8 cellular contexts compared by ENCODE assay signal in genomic region chr5:95961617-95962474, GRCh38. TPM values are rescaled to one million over a fixed set of nuclear protein-coding genes. Genes with fewer than 3 reads are reported as not detected.
DNase-seq lines count a peak whose midpoint lies in the region; ATAC-seq and TF ChIP-seq lines count a peak whose summit lies in the region.

Gene ELL2 (minus strand): TSS chr5:95961851. CDS start chr5:95961721, 130 bp downstream.

- DNase-seq in GM03348 (ENCODE audit: low spot score) (peak; percentile 98), HAP-1 (ENCODE audit: low spot score in 2 of 2) (peak; percentile 93 to 98), MM.1S (peak; percentile 98), germinal center (ENCODE audit: low spot score) (peak; percentile 95)

- H4K20me1 ChIP-seq in MM.1S (ENCODE audit: insufficient read depth, low read length) = no peaks in the 10 kb centered on the region

- H3K9ac ChIP-seq in MM.1S (ENCODE audit: low read length) = peak within 1 kb of the TSS; percentile 91

- in situ Hi-C loops in HAP-1 (cut with MboI; ENCODE audit: low sequenced_read_pairs) = loop anchor here (10.0 kb wide), 1 partner anchor 107 kb away; no protein-coding TSS in a partner anchor

- H3K9me3 ChIP-seq in HAP-1 = no peaks in the 10 kb centered on the region
- H3K9me3 ChIP-seq in MM.1S (replicated peaks; ENCODE audit: insufficient read depth, low read length) = no peaks in the 10 kb centered on the region
- no peaks in the 10 kb centered on the region for H3K9me3 ChIP-seq in neutrophil

- H3K4me1 ChIP-seq in HAP-1 = peaks cover 26% of the 10 kb centered on the region
- peaks cover 24% of the 10 kb centered on the region for H3K4me1 ChIP-seq in MM.1S (ENCODE audit: low read length)
- peaks cover 41 to 45% of the 10 kb centered on the region in 2 experiments for H3K4me1 ChIP-seq in neutrophil (ENCODE audit: control insufficient read depth in 1 of 2, insufficient read depth in 1 of 2, low read depth in 1 of 2, low read length in 1 of 2)

- H3K4me3 ChIP-seq in HAP-1 (peak within 1 kb of the TSS; percentile 87), MM.1S (ENCODE audit: low read length) (peak within 1 kb of the TSS; percentile 96), neutrophil (ENCODE audit: low read depth in 1 of 2, low read length in 1 of 2) (peak within 1 kb of the TSS; percentile 89 to 98)

- no peaks in the 10 kb centered on the region for H3F3A ChIP-seq in MM.1S (ENCODE audit: insufficient read depth, low read length)

- H3K27me3 ChIP-seq in HAP-1 (ENCODE audit: low read depth) = no peaks in the 10 kb centered on the region
- no peaks in the 10 kb centered on the region for H3K27me3 ChIP-seq in MM.1S (replicated peaks; ENCODE audit: insufficient read depth, low read length)
- no peaks in the 10 kb centered on the region for H3K27me3 ChIP-seq in neutrophil

- peak within 1 kb of the TSS; percentile 88 for H3K4me2 ChIP-seq in MM.1S (ENCODE audit: low read depth, low read length)

- H3K9me2 ChIP-seq in MM.1S (replicated peaks; ENCODE audit: insufficient read depth, low read length) = no peaks in the 10 kb centered on the region

- H3K4me1 Mint-ChIP-seq in activated naive CD4-positive, alpha-beta T cell treated with anti-CD3 and anti-CD28 coated beads, Interleukin-2, amount 50 U/mL, for 24 hours = peaks cover 48% of the 10 kb centered on the region

- TF ChIP-seq CTCF in MM.1S (IDR thresholded peaks at IDR 0.05; ENCODE audit: low read length) (no peak), neutrophil (IDR thresholded peaks at IDR 0.05) (no peak), subcutaneous adipose tissue (IDR thresholded peaks at IDR 0.05; ENCODE audit: low read depth) (no peak)

- H3K27ac ChIP-seq in MM.1S (ENCODE audit: low read length) = peak within 1 kb of the TSS; percentile 73
- H3K27ac ChIP-seq in neutrophil = peak within 1 kb of the TSS; percentile 99

- H3K27ac Mint-ChIP-seq in activated naive CD4-positive, alpha-beta T cell treated with anti-CD3 and anti-CD28 coated beads, Interleukin-2, amount 50 U/mL, for 24 hours = peak within 1 kb of the TSS; percentile 97

- H3K9me3 Mint-ChIP-seq in activated naive CD4-positive, alpha-beta T cell treated with anti-CD3 and anti-CD28 coated beads, Interleukin-2, amount 50 U/mL, for 24 hours = no peaks in the 10 kb centered on the region

- H2AFZ ChIP-seq in MM.1S (ENCODE audit: low read length) = peak within 1 kb of the TSS; percentile 96

- peak; percentile 86 for ATAC-seq in SK-N-SH treated with all-trans-retinoic acid at 6 μM for 48 hours

- peak within 1 kb of the TSS; percentile 98 for H3K4me3 Mint-ChIP-seq in activated naive CD4-positive, alpha-beta T cell treated with anti-CD3 and anti-CD28 coated beads, Interleukin-2, amount 50 U/mL, for 24 hours

- H3K79me2 ChIP-seq in MM.1S (ENCODE audit: low read length) = peaks cover 43% of the 10 kb centered on the region

- no peaks in the 10 kb centered on the region for H3K36me3 Mint-ChIP-seq in activated naive CD4-positive, alpha-beta T cell treated with anti-CD3 and anti-CD28 coated beads, Interleukin-2, amount 50 U/mL, for 24 hours

- H3K27me3 Mint-ChIP-seq in activated naive CD4-positive, alpha-beta T cell treated with anti-CD3 and anti-CD28 coated beads, Interleukin-2, amount 50 U/mL, for 24 hours = no peaks in the 10 kb centered on the region

- H3K36me3 ChIP-seq in HAP-1 (replicated peaks) (no peaks in the 10 kb centered on the region), MM.1S (replicated peaks; ENCODE audit: insufficient read depth, low read length) (no peaks in the 10 kb centered on the region), neutrophil (no peaks in the 10 kb centered on the region)

TF ChIP-seq in SK-N-SH treated with all-trans-retinoic acid at 6 μM for 48 hours, 23 proteins besides CTCF, POLR2A, EP300 and RAD21:
- no peak for TF ChIP-seq PPARA (CRISPR knock-in tag; IDR thresholded peaks at IDR 0.05; ENCODE audit: borderline replicate concordance)
- no peak for TF ChIP-seq RARB (CRISPR knock-in tag; IDR thresholded peaks at IDR 0.05)
- no peak for TF ChIP-seq OSR1 (CRISPR knock-in tag; IDR thresholded peaks at IDR 0.05)
- TF ChIP-seq PATZ1 (CRISPR knock-in tag; IDR thresholded peaks at IDR 0.05; ENCODE audit: borderline replicate concordance) = peak; percentile 60; the same call in 1 of the 2 replicates
TF ChIP-seq in SK-N-SH treated with all-trans-retinoic acid at 6 μM for 48 hours: peak in this region for 1.

RNA-seq across cellular contexts. Expression of gene ELL2, which starts in this region (rescaled TPM):
- total RNA-seq in subcutaneous adipose tissue = 100 to 1,000 TPM in 3 of 4 donors, 10 to 100 TPM in 1; 94.4 to 308 (median 208) TPM

Comparison
In these comparisons a context has a peak if more than half of its experiments do, and no peak if none do; other contexts are left out.
1. Peak in every context shown above with its lines: DNase-seq, ATAC-seq, H3K4me3 ChIP-seq and H3K27ac ChIP-seq.